In genomic region chr17:75899353-75899752, GRCh38 we compare ENCODE assay signal across 18 cellular contexts. TPM values are rescaled to one million over a fixed set of nuclear protein-coding genes. Genes with fewer than 3 reads are reported as not detected.
DNase-seq lines count a peak whose midpoint lies in the region; ATAC-seq, FAIRE-seq and TF ChIP-seq lines count a peak whose summit lies in the region.
"Had no signal": no experiment of that assay in that cellular context is flagged by ENCODE, and none has a peak within 500 bp of the region (broad histone marks: within the 10 kb centered on the region; RNA-seq: fewer than 3 reads in every experiment).

No MANE protein-coding gene starts in this region.

- no peak for TF ChIP-seq RAD21 in HepG2 (CRISPR knock-in tag; IDR thresholded peaks at IDR 0.05)

- TF ChIP-seq POLR2A in HepG2 (IDR thresholded peaks at IDR 0.05; ENCODE audit: insufficient read depth in 1 of 2, low read depth in 2 of 2, low read length in 2 of 2) (no peak), esophagus squamous epithelium (IDR thresholded peaks at IDR 0.05) (no peak)

- in situ Hi-C loops in HepG2 (cut with HindIII; ENCODE audit: extremely low pct_ligation_motif_present, low pct_unique_long_range_greater_than_20kb), result no loop called here

- H3K4me2 ChIP-seq in HepG2 (ENCODE audit: low read depth, low read length) (no peak overlapping the region), osteoblast (ENCODE audit: insufficient read depth, low read length) (no peak overlapping the region)

- H3K9me3 ChIP-seq in HepG2 (ENCODE audit: low read length) (no peaks in the 10 kb centered on the region), osteoblast (ENCODE audit: low read depth, low read length) (no peaks in the 10 kb centered on the region), esophagus squamous epithelium (no peaks in the 10 kb centered on the region)
- H3K9me3 ChIP-seq: HAP-1 had no signal

- H3K4me1 ChIP-seq in HepG2 (ENCODE audit: insufficient read depth, low read length) (peaks cover 38% of the 10 kb centered on the region), osteoblast (ENCODE audit: insufficient read depth, low read length) (peaks cover 11% of the 10 kb centered on the region), esophagus squamous epithelium (peaks cover 34 to 54% (median 36%) of the 10 kb centered on the region in 3 donors)

- POLR2A ChIA-PET in RWPE1 (lab: Yijun Ruan, JAX; ENCODE audit: low non-redundant PET) (interaction anchor here (0.5 kb wide), 1 partner anchor 416 kb away, joined by 4 read pairs; no protein-coding TSS in a partner anchor), HepG2 (lab: Yijun Ruan, JAX) (interaction anchor here (4.9 to 7.7 kb wide), 2 partner anchors 22 to 44 kb away, joined by 25 to 66 read pairs; partner anchors contain the start of genes TRIM47 and WBP2)

- H2AFZ ChIP-seq in HepG2 (ENCODE audit: low read length), result no peak overlapping the region
- H2AFZ ChIP-seq in osteoblast (ENCODE audit: low read length), result no peak overlapping the region

- CTCF ChIA-PET in RWPE1 (lab: Yijun Ruan, JAX), result no interaction called here
- CTCF ChIA-PET in HepG2 (lab: Yijun Ruan, JAX; ENCODE audit: low intra/inter-chr PET ratio, low total read pairs), result no interaction called here

- H4K20me1 ChIP-seq in HepG2 (ENCODE audit: insufficient read depth, low read length), result no peaks in the 10 kb centered on the region
- H4K20me1 ChIP-seq in osteoblast (ENCODE audit: insufficient read depth, low read length), result peaks cover 4% of the 10 kb centered on the region

- DNase-seq in RWPE1 (ENCODE audit: low spot score) (no peak), HepG2 (ENCODE audit: low spot score) (no peak), osteoblast (ENCODE audit: insufficient read length, low spot score, missing footprints) (peak; percentile 82), esophagus squamous epithelium (lab: John Stamatoyannopoulos, UW) (no peak), NCI-H146 treated with DMSO at 0.1 percent for 48 hours (lab: John Stamatoyannopoulos, UW; ENCODE audit: unreplicated experiment) (no peak), DMS114 treated with DMSO at 0.1 percent for 48 hours (lab: John Stamatoyannopoulos, UW; ENCODE audit: unreplicated experiment) (no peak)
- DNase-seq: C1 segment of cervical spinal cord; Calu3; CD4-positive, alpha-beta T cell; DMS 273 treated with DMSO at 0.1 percent for 48 hours; DMS79; GOT3; HFFc6; IMR-90 had no signal

- no peak for TF ChIP-seq CTCF in RWPE1 (conservative IDR thresholded peaks at IDR 0.05; ENCODE audit: low read depth)
- no peak for TF ChIP-seq CTCF in HepG2 (CRISPR knock-in tag; IDR thresholded peaks at IDR 0.05)
- TF ChIP-seq CTCF in osteoblast (IDR thresholded peaks at IDR 0.05; ENCODE audit: extremely low read depth, low read depth, low read length), result no peak
- no peak for TF ChIP-seq CTCF in esophagus squamous epithelium (IDR thresholded peaks at IDR 0.05)

- no peak for FAIRE-seq in HepG2 (lab: Jason Lieb, UNC)
- FAIRE-seq: A204.1, GM12891 had no signal

- peaks cover 28% of the 10 kb centered on the region for H3K79me2 ChIP-seq in HepG2 (ENCODE audit: insufficient read depth, low read length)
- H3K79me2 ChIP-seq in osteoblast (ENCODE audit: insufficient read depth, low read length), result peaks cover 18% of the 10 kb centered on the region

- no peak overlapping the region for H3K9ac ChIP-seq in HepG2 (ENCODE audit: insufficient read depth, low read depth, low read length)

- no peak for TF ChIP-seq EP300 in HepG2 (IDR thresholded peaks at IDR 0.05; ENCODE audit: low read depth in 2 of 2, low read length in 2 of 2)
- no peak for TF ChIP-seq EP300 in HepG2 (CRISPR knock-in tag; IDR thresholded peaks at IDR 0.05; ENCODE audit: borderline replicate concordance)

- H3K36me3 ChIP-seq in HepG2 (replicated peaks in 1 of 2; ENCODE audit: control insufficient read depth in 1 of 2, insufficient read depth in 2 of 2, low read length in 2 of 2), result peaks cover 28 to 53% of the 10 kb centered on the region in 2 experiments
- peaks cover 40% of the 10 kb centered on the region for H3K36me3 ChIP-seq in osteoblast (ENCODE audit: insufficient read depth, low read length)
- H3K36me3 ChIP-seq in esophagus squamous epithelium, result peaks cover 10 to 57% (median 27%) of the 10 kb centered on the region in 3 donors

- intact Hi-C loops in HepG2 (cut with micrococcal nuclease; ENCODE audit: unreplicated experiment) (no loop called here), esophagus squamous epithelium (cut with DNase I) (no loop called here)

- peak overlapping the region; percentile 91 for H3K27ac ChIP-seq in RWPE1
- no peak overlapping the region for H3K27ac ChIP-seq in HepG2 (ENCODE audit: extremely low read length, insufficient read depth, low read length)
- H3K27ac ChIP-seq in osteoblast (ENCODE audit: low read depth, low read length), result no peak overlapping the region
- no peak overlapping the region for H3K27ac ChIP-seq in esophagus squamous epithelium

- no peaks in the 10 kb centered on the region; a peak in 1 of 5 replicates for H3K27me3 ChIP-seq in HepG2 (ENCODE audit: control insufficient read depth in 1 of 2, insufficient read depth in 2 of 2, low read length in 2 of 2)
- H3K27me3 ChIP-seq in osteoblast (ENCODE audit: insufficient read depth, low read length), result no peaks in the 10 kb centered on the region
- no peaks in the 10 kb centered on the region for H3K27me3 ChIP-seq in esophagus squamous epithelium

- H3K4me3 ChIP-seq in HepG2 (replicated peaks in 1 of 3; ENCODE audit: insufficient read depth in 1 of 3, low read depth in 2 of 3, low read length in 3 of 3) (no peak overlapping the region), osteoblast (ENCODE audit: insufficient read depth, low read length) (no peak overlapping the region), esophagus squamous epithelium (no peak overlapping the region)
- H3K4me3 ChIP-seq: HAP-1 had no signal

- no TSS peak for BruUV-seq in HepG2 (replicated peaks; lab: Mats Ljungman, UMichigan)

- ATAC-seq in HepG2 (no peak), HG03342 (IDR thresholded peaks at IDR 0.05; ENCODE audit: unreplicated experiment) (no peak)

- 96% methylated on average over 13 of the region's 13 CpGs for WGBS in HepG2 (ENCODE audit: low lambda C conversion rate)
- WGBS in esophagus squamous epithelium, 2 donors, result 80 to 84% methylated on average over 1 to 9 of the region's 13 CpGs

RNA-seq across cellular contexts. Expression of gene TRIM65, which starts 2.6 kb away (rescaled TPM):
- total RNA-seq in HepG2 (2016; rRNA removed; fragmentation: Illumina TruSeq; extraction: Trizol), result 22.4 and 24.6 TPM in 2 replicates
- 3.6 and 3.8 TPM in 2 replicates for total RNA-seq in HepG2 (2016; cell fraction: cytosol; rRNA removed; fragmentation: Illumina TruSeq; extraction: Trizol; ENCODE audit: low read depth)
- 23.0 and 23.6 TPM in 2 replicates for total RNA-seq in HepG2 (2016; cell fraction: insoluble cytoplasmic fraction; rRNA removed; fragmentation: Illumina TruSeq; extraction: Trizol)
- 8.9 and 9.0 TPM in 2 replicates for total RNA-seq in HepG2 (2016; cell fraction: membrane; rRNA removed; fragmentation: Illumina TruSeq; extraction: Trizol)
- 11.5 and 14.9 TPM in 2 replicates for total RNA-seq in HepG2 (2016; cell fraction: nucleus; rRNA removed; fragmentation: Illumina TruSeq; extraction: Trizol)
- polyA plus RNA-seq in HepG2 (2011; rRNA removed), result 10.3 and 15.2 TPM in 2 replicates
- polyA plus RNA-seq in HepG2 (2011; cell fraction: cytosol; rRNA removed), result 10.5 and 11.9 TPM in 2 replicates
- 14.3 and 15.6 TPM in 2 replicates for polyA plus RNA-seq in HepG2 (2011; cell fraction: nucleus; rRNA removed)
- 9.0 and 10.3 TPM in 2 replicates for polyA plus RNA-seq in HepG2 (2012)
- polyA plus RNA-seq in HepG2 (2016; cell fraction: cytosol; fragmentation: Illumina TruSeq; extraction: Trizol; ENCODE audit: low read depth), result 2.4 and 2.5 TPM in 2 replicates
- polyA plus RNA-seq in HepG2 (2016; cell fraction: insoluble cytoplasmic fraction; fragmentation: Illumina TruSeq; extraction: Trizol; ENCODE audit: low read depth), result 18.6 and 20.0 TPM in 2 replicates
- 5.1 and 5.7 TPM in 2 replicates for polyA plus RNA-seq in HepG2 (2016; cell fraction: membrane; fragmentation: Illumina TruSeq; extraction: Trizol; ENCODE audit: low read depth)
- 31.5 and 31.7 TPM in 2 replicates for polyA plus RNA-seq in HepG2 (2016; cell fraction: nucleus; fragmentation: Illumina TruSeq; extraction: Trizol; ENCODE audit: insufficient read depth, low read depth)
- 13.4 and 15.0 TPM in 2 replicates for polyA minus RNA-seq in HepG2 (2011; rRNA and poly(A)+ RNA removed; ENCODE audit: low replicate concordance)
- 8.8 and 8.9 TPM in 2 replicates for polyA minus RNA-seq in HepG2 (2011; cell fraction: cytosol; rRNA and poly(A)+ RNA removed)
- 4.0 and 5.3 TPM in 2 replicates for polyA minus RNA-seq in HepG2 (2011; cell fraction: nucleus; rRNA and poly(A)+ RNA removed)
- total RNA-seq in osteoblast, result 22.8 and 23.3 TPM in 2 replicates
- 10 to 100 TPM; 17.3 to 24.6 (median 19.6) TPM for total RNA-seq in esophagus squamous epithelium

RNA-seq across cellular contexts. Expression of gene MRPL38, which starts 5.3 kb away (rescaled TPM):
- total RNA-seq in HepG2 (2016; rRNA removed; fragmentation: Illumina TruSeq; extraction: Trizol) (88.8 and 125 TPM in 2 replicates), osteoblast (36.6 and 37.1 TPM in 2 replicates), esophagus squamous epithelium (10 to 100 TPM; 40.2 to 49.2 (median 41.0) TPM)
- total RNA-seq in HepG2 (2016; cell fraction: cytosol; rRNA removed; fragmentation: Illumina TruSeq; extraction: Trizol; ENCODE audit: low read depth), result 53.2 and 53.6 TPM in 2 replicates
- total RNA-seq in HepG2 (2016; cell fraction: insoluble cytoplasmic fraction; rRNA removed; fragmentation: Illumina TruSeq; extraction: Trizol), result 73.5 and 128 TPM in 2 replicates
- 62.4 and 67.5 TPM in 2 replicates for total RNA-seq in HepG2 (2016; cell fraction: membrane; rRNA removed; fragmentation: Illumina TruSeq; extraction: Trizol)
- total RNA-seq in HepG2 (2016; cell fraction: nucleus; rRNA removed; fragmentation: Illumina TruSeq; extraction: Trizol), result 71.0 and 89.4 TPM in 2 replicates
- polyA plus RNA-seq in HepG2 (2011; rRNA removed), result 83.7 and 91.0 TPM in 2 replicates
- polyA plus RNA-seq in HepG2 (2011; cell fraction: cytosol; rRNA removed), result 36.5 and 58.7 TPM in 2 replicates
- polyA plus RNA-seq in HepG2 (2011; cell fraction: nucleus; rRNA removed), result 354 and 357 TPM in 2 replicates
- polyA plus RNA-seq in HepG2 (2012), result 56.1 and 67.2 TPM in 2 replicates
- polyA plus RNA-seq in HepG2 (2016; cell fraction: cytosol; fragmentation: Illumina TruSeq; extraction: Trizol; ENCODE audit: low read depth), result 36.0 and 42.4 TPM in 2 replicates
- 69.7 and 88.6 TPM in 2 replicates for polyA plus RNA-seq in HepG2 (2016; cell fraction: insoluble cytoplasmic fraction; fragmentation: Illumina TruSeq; extraction: Trizol; ENCODE audit: low read depth)
- 48.5 and 49.3 TPM in 2 replicates for polyA plus RNA-seq in HepG2 (2016; cell fraction: membrane; fragmentation: Illumina TruSeq; extraction: Trizol; ENCODE audit: low read depth)
- 191 and 212 TPM in 2 replicates for polyA plus RNA-seq in HepG2 (2016; cell fraction: nucleus; fragmentation: Illumina TruSeq; extraction: Trizol; ENCODE audit: insufficient read depth, low read depth)
- polyA minus RNA-seq in HepG2 (2011; rRNA and poly(A)+ RNA removed; ENCODE audit: low replicate concordance), result 110 and 142 TPM in 2 replicates
- 44.8 and 58.7 TPM in 2 replicates for polyA minus RNA-seq in HepG2 (2011; cell fraction: cytosol; rRNA and poly(A)+ RNA removed)
- polyA minus RNA-seq in HepG2 (2011; cell fraction: nucleus; rRNA and poly(A)+ RNA removed), result 57.4 and 57.8 TPM in 2 replicates

RNA-seq across cellular contexts. Expression of gene TRIM47, which starts 21.0 kb away (rescaled TPM):
- total RNA-seq in HepG2 (2016; rRNA removed; fragmentation: Illumina TruSeq; extraction: Trizol) (59.7 and 82.0 TPM in 2 replicates), osteoblast (21.7 and 22.4 TPM in 2 replicates), esophagus squamous epithelium (10 to 100 TPM; 19.5 to 33.4 (median 25.5) TPM)
- total RNA-seq in HepG2 (2016; cell fraction: cytosol; rRNA removed; fragmentation: Illumina TruSeq; extraction: Trizol; ENCODE audit: low read depth), result 24.8 and 27.6 TPM in 2 replicates
- 52.0 and 87.1 TPM in 2 replicates for total RNA-seq in HepG2 (2016; cell fraction: insoluble cytoplasmic fraction; rRNA removed; fragmentation: Illumina TruSeq; extraction: Trizol)
- 34.8 and 37.7 TPM in 2 replicates for total RNA-seq in HepG2 (2016; cell fraction: membrane; rRNA removed; fragmentation: Illumina TruSeq; extraction: Trizol)
- total RNA-seq in HepG2 (2016; cell fraction: nucleus; rRNA removed; fragmentation: Illumina TruSeq; extraction: Trizol), result 65.7 and 73.6 TPM in 2 replicates
- 33.5 and 45.8 TPM in 2 replicates for polyA plus RNA-seq in HepG2 (2011; rRNA removed)
- 29.2 and 33.8 TPM in 2 replicates for polyA plus RNA-seq in HepG2 (2011; cell fraction: cytosol; rRNA removed)
- 126 and 158 TPM in 2 replicates for polyA plus RNA-seq in HepG2 (2011; cell fraction: nucleus; rRNA removed)
- polyA plus RNA-seq in HepG2 (2012), result 46.3 and 58.3 TPM in 2 replicates
- polyA plus RNA-seq in HepG2 (2016; cell fraction: cytosol; fragmentation: Illumina TruSeq; extraction: Trizol; ENCODE audit: low read depth), result 11.8 and 13.6 TPM in 2 replicates
- 67.4 and 93.5 TPM in 2 replicates for polyA plus RNA-seq in HepG2 (2016; cell fraction: insoluble cytoplasmic fraction; fragmentation: Illumina TruSeq; extraction: Trizol; ENCODE audit: low read depth)
- 24.7 and 30.6 TPM in 2 replicates for polyA plus RNA-seq in HepG2 (2016; cell fraction: membrane; fragmentation: Illumina TruSeq; extraction: Trizol; ENCODE audit: low read depth)
- 129 and 138 TPM in 2 replicates for polyA plus RNA-seq in HepG2 (2016; cell fraction: nucleus; fragmentation: Illumina TruSeq; extraction: Trizol; ENCODE audit: insufficient read depth, low read depth)
- polyA minus RNA-seq in HepG2 (2011; rRNA and poly(A)+ RNA removed; ENCODE audit: low replicate concordance), result 24.4 and 64.0 TPM in 2 replicates
- 30.4 and 41.4 TPM in 2 replicates for polyA minus RNA-seq in HepG2 (2011; cell fraction: cytosol; rRNA and poly(A)+ RNA removed)
- 31.9 and 40.8 TPM in 2 replicates for polyA minus RNA-seq in HepG2 (2011; cell fraction: nucleus; rRNA and poly(A)+ RNA removed)

RNA-seq across cellular contexts. Expression of gene FBF1, which starts 41.5 kb away (rescaled TPM):
- total RNA-seq in HepG2 (2016; rRNA removed; fragmentation: Illumina TruSeq; extraction: Trizol) (3.5 and 8.1 TPM in 2 replicates), osteoblast (14.1 and 17.1 TPM in 2 replicates), esophagus squamous epithelium (10 to 100 TPM; 13.9 to 18.3 (median 15.5) TPM)
- 9.1 and 11.4 TPM in 2 replicates for total RNA-seq in HepG2 (2016; cell fraction: cytosol; rRNA removed; fragmentation: Illumina TruSeq; extraction: Trizol; ENCODE audit: low read depth)
- total RNA-seq in HepG2 (2016; cell fraction: insoluble cytoplasmic fraction; rRNA removed; fragmentation: Illumina TruSeq; extraction: Trizol), result 2.6 and 8.5 TPM in 2 replicates
- 4.8 and 6.0 TPM in 2 replicates for total RNA-seq in HepG2 (2016; cell fraction: membrane; rRNA removed; fragmentation: Illumina TruSeq; extraction: Trizol)
- total RNA-seq in HepG2 (2016; cell fraction: nucleus; rRNA removed; fragmentation: Illumina TruSeq; extraction: Trizol), result 10.2 TPM in 2 replicates
- 2.4 and 2.7 TPM in 2 replicates for polyA plus RNA-seq in HepG2 (2011; rRNA removed)
- polyA plus RNA-seq in HepG2 (2011; cell fraction: cytosol; rRNA removed), result 0.77 and 1.5 TPM in 2 replicates
- polyA plus RNA-seq in HepG2 (2011; cell fraction: nucleus; rRNA removed), result 17.0 and 21.4 TPM in 2 replicates
- polyA plus RNA-seq in HepG2 (2012), result 1.5 and 1.6 TPM in 2 replicates
- 1.0 and 1.8 TPM in 2 replicates for polyA plus RNA-seq in HepG2 (2016; cell fraction: cytosol; fragmentation: Illumina TruSeq; extraction: Trizol; ENCODE audit: low read depth)
- 1.8 and 3.2 TPM in 2 replicates for polyA plus RNA-seq in HepG2 (2016; cell fraction: insoluble cytoplasmic fraction; fragmentation: Illumina TruSeq; extraction: Trizol; ENCODE audit: low read depth)
- polyA plus RNA-seq in HepG2 (2016; cell fraction: membrane; fragmentation: Illumina TruSeq; extraction: Trizol; ENCODE audit: low read depth), result 1.5 and 2.3 TPM in 2 replicates
- 19.0 and 21.2 TPM in 2 replicates for polyA plus RNA-seq in HepG2 (2016; cell fraction: nucleus; fragmentation: Illumina TruSeq; extraction: Trizol; ENCODE audit: insufficient read depth, low read depth)
- 2.2 and 13.0 TPM in 2 replicates for polyA minus RNA-seq in HepG2 (2011; rRNA and poly(A)+ RNA removed; ENCODE audit: low replicate concordance)
- polyA minus RNA-seq in HepG2 (2011; cell fraction: cytosol; rRNA and poly(A)+ RNA removed), result 1.2 and 2.1 TPM in 2 replicates
- polyA minus RNA-seq in HepG2 (2011; cell fraction: nucleus; rRNA and poly(A)+ RNA removed), result 6.3 and 6.5 TPM in 2 replicates

RNA-seq across cellular contexts. Expression of gene WBP2, which starts 44.2 kb away (rescaled TPM):
- total RNA-seq in HepG2 (2016; rRNA removed; fragmentation: Illumina TruSeq; extraction: Trizol) (28.2 and 29.2 TPM in 2 replicates), osteoblast (31.1 and 38.3 TPM in 2 replicates), esophagus squamous epithelium (10 to 100 TPM; 24.9 to 44.2 (median 36.9) TPM)
- 15.4 and 19.3 TPM in 2 replicates for total RNA-seq in HepG2 (2016; cell fraction: cytosol; rRNA removed; fragmentation: Illumina TruSeq; extraction: Trizol; ENCODE audit: low read depth)
- total RNA-seq in HepG2 (2016; cell fraction: insoluble cytoplasmic fraction; rRNA removed; fragmentation: Illumina TruSeq; extraction: Trizol), result 23.5 and 33.2 TPM in 2 replicates
- total RNA-seq in HepG2 (2016; cell fraction: membrane; rRNA removed; fragmentation: Illumina TruSeq; extraction: Trizol), result 22.1 and 25.3 TPM in 2 replicates
- total RNA-seq in HepG2 (2016; cell fraction: nucleus; rRNA removed; fragmentation: Illumina TruSeq; extraction: Trizol), result 17.9 and 23.5 TPM in 2 replicates
- polyA plus RNA-seq in HepG2 (2011; rRNA removed), result 29.5 and 34.6 TPM in 2 replicates
- 24.9 and 26.1 TPM in 2 replicates for polyA plus RNA-seq in HepG2 (2011; cell fraction: cytosol; rRNA removed)
- polyA plus RNA-seq in HepG2 (2011; cell fraction: nucleus; rRNA removed), result 77.1 and 77.4 TPM in 2 replicates
- 95.2 and 97.1 TPM in 2 replicates for polyA plus RNA-seq in HepG2 (2012)
- 14.4 and 17.2 TPM in 2 replicates for polyA plus RNA-seq in HepG2 (2016; cell fraction: cytosol; fragmentation: Illumina TruSeq; extraction: Trizol; ENCODE audit: low read depth)
- polyA plus RNA-seq in HepG2 (2016; cell fraction: insoluble cytoplasmic fraction; fragmentation: Illumina TruSeq; extraction: Trizol; ENCODE audit: low read depth), result 51.6 and 76.7 TPM in 2 replicates
- 27.3 and 29.7 TPM in 2 replicates for polyA plus RNA-seq in HepG2 (2016; cell fraction: membrane; fragmentation: Illumina TruSeq; extraction: Trizol; ENCODE audit: low read depth)
- 87.1 and 89.4 TPM in 2 replicates for polyA plus RNA-seq in HepG2 (2016; cell fraction: nucleus; fragmentation: Illumina TruSeq; extraction: Trizol; ENCODE audit: insufficient read depth, low read depth)
- 39.8 and 42.3 TPM in 2 replicates for polyA minus RNA-seq in HepG2 (2011; rRNA and poly(A)+ RNA removed; ENCODE audit: low replicate concordance)
- polyA minus RNA-seq in HepG2 (2011; cell fraction: cytosol; rRNA and poly(A)+ RNA removed), result 35.5 and 39.9 TPM in 2 replicates
- 30.1 and 38.2 TPM in 2 replicates for polyA minus RNA-seq in HepG2 (2011; cell fraction: nucleus; rRNA and poly(A)+ RNA removed)
